1 cellular context compared by ENCODE assay signal in genomic region chrX:1658083-1658463, GRCh38.
TF ChIP-seq lines count a peak whose summit lies in the region.

No MANE protein-coding gene starts in this region.

TF ChIP-seq in GM23338, 12 proteins besides CTCF, POLR2A, EP300 and RAD21 (continued from another document):
- TF ChIP-seq, protein P1, sequence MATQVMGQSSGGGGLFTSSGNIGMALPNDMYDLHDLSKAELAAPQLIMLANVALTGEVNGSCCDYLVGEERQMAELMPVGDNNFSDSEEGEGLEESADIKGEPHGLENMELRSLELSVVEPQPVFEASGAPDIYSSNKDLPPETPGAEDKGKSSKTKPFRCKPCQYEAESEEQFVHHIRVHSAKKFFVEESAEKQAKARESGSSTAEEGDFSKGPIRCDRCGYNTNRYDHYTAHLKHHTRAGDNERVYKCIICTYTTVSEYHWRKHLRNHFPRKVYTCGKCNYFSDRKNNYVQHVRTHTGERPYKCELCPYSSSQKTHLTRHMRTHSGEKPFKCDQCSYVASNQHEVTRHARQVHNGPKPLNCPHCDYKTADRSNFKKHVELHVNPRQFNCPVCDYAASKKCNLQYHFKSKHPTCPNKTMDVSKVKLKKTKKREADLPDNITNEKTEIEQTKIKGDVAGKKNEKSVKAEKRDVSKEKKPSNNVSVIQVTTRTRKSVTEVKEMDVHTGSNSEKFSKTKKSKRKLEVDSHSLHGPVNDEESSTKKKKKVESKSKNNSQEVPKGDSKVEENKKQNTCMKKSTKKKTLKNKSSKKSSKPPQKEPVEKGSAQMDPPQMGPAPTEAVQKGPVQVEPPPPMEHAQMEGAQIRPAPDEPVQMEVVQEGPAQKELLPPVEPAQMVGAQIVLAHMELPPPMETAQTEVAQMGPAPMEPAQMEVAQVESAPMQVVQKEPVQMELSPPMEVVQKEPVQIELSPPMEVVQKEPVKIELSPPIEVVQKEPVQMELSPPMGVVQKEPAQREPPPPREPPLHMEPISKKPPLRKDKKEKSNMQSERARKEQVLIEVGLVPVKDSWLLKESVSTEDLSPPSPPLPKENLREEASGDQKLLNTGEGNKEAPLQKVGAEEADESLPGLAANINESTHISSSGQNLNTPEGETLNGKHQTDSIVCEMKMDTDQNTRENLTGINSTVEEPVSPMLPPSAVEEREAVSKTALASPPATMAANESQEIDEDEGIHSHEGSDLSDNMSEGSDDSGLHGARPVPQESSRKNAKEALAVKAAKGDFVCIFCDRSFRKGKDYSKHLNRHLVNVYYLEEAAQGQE (IDR thresholded peaks at IDR 0.05; ENCODE audit: unreplicated experiment) = no peak
- TF ChIP-seq, protein P2, sequence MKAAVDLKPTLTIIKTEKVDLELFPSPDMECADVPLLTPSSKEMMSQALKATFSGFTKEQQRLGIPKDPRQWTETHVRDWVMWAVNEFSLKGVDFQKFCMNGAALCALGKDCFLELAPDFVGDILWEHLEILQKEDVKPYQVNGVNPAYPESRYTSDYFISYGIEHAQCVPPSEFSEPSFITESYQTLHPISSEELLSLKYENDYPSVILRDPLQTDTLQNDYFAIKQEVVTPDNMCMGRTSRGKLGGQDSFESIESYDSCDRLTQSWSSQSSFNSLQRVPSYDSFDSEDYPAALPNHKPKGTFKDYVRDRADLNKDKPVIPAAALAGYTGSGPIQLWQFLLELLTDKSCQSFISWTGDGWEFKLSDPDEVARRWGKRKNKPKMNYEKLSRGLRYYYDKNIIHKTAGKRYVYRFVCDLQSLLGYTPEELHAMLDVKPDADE (IDR thresholded peaks at IDR 0.05) = no peak
- TF ChIP-seq EZH2 (IDR thresholded peaks at IDR 0.05; ENCODE audit: low read depth, unreplicated experiment) (no peak), POLR2AphosphoS5 (IDR thresholded peaks at IDR 0.05; ENCODE audit: low read depth) (no peak), ZNF331 (CRISPR knock-in tag; IDR thresholded peaks at IDR 0.05; ENCODE audit: low read depth) (no peak), CREB1 (CRISPR knock-in tag; IDR thresholded peaks at IDR 0.05; ENCODE audit: low read depth) (no peak)
